In the genomic region with DNA sequence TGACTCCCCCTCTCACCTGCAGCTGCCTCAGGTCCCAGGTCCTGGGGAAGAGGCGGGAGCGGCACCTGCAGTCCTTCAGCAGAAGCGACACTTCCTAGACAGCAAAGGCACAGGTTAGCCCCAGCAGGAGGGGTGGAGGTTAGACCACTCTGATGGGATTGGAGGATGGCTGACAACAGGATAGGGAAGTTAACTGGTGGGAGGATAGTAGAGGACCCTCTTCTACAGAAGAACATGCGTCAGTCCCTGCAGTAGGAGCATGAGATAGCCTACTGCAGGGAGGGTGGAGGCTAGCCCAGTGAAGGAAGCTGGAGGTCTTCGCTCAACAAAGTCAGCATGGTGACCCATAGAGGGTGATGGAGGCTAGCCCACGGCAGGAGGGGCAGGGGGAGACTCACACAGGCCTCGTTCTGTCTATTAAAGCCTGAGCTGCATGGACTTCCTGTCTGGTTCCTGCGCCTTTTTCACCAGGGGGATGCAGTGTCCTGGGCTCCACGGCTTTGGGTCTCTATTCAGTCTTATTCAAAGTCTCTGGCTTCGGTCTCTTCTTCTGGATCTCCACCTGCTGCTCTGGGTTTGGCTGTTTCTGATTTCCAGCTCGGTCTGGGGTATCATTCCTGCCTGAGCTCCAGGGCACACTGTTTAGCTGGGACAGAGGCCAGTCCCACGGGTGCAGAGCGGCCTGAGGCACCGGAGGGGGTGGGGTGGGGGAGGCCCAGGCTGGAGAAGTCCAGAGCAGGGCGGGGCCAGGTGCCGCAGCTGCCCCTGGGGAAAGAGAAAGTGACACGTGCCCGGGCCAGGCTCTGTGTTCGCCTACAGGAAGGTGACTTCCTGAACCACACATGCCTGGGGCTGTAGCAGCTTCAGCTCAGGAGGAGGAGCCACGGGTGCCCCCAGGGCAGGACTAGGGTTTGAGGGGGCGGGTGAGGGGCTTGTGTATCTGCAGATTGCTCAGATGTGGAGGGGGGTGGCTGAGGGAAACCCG, we compare ENCODE assay signal across 8 cellular contexts. TPM values are rescaled to one million over a fixed set of nuclear protein-coding genes. Genes with fewer than 3 reads are reported as not detected.
DNase-seq lines count a peak whose midpoint lies in the region; ATAC-seq and TF ChIP-seq lines count a peak whose summit lies in the region.

No MANE protein-coding gene starts in this region.

- 0 out of 20 replicates have a peak overlapping the region, but pooled peaks of 1 of the 10 experiments have one; percentile 4 for H3K4me3 ChIP-seq in BLaER1 treated with 17β-estradiol and CSF1 and Interleukin-3, amounts not matched to agents 10 nM and 100 nM

- no peaks in the 10 kb centered on the region for H3K27me3 Mint-ChIP-seq in activated T-cell treated with anti-CD3 and anti-CD28 coated beads, Interleukin-2, amount 50 U/mL, for 4 hours (ENCODE audit: low read depth)
- no peaks in the 10 kb centered on the region for H3K27me3 Mint-ChIP-seq in naive B cell

- H3K9me3 Mint-ChIP-seq in activated T-cell treated with anti-CD3 and anti-CD28 coated beads, Interleukin-2, amount 50 U/mL, for 4 hours = no peaks in the 10 kb centered on the region
- H3K9me3 Mint-ChIP-seq in naive B cell = no peaks in the 10 kb centered on the region

- ATAC-seq in activated T-cell treated with anti-CD3 and anti-CD28 coated beads, Interleukin-2, amount 50 U/mL, for 4 hours = peak; percentile 86 to 88
- peak; percentile 83 to 94 for ATAC-seq in naive B cell (ENCODE audit: low read depth in 2 of 2)

- H3K4me1 ChIP-seq in BLaER1 treated with 17β-estradiol and CSF1 and Interleukin-3, amounts not matched to agents 10 nM and 100 nM = peaks cover 6 to 40% (median 24%) of the 10 kb centered on the region in 10 experiments

- H3K4me2 ChIP-seq in BLaER1 treated with 17β-estradiol and CSF1 and Interleukin-3, amounts not matched to agents 10 nM and 100 nM = peak overlapping the region; percentile 35 to 79 (median 66)

- peak overlapping the region; percentile 67 for H3K4me3 Mint-ChIP-seq in activated T-cell treated with anti-CD3 and anti-CD28 coated beads, Interleukin-2, amount 50 U/mL, for 4 hours
- H3K4me3 Mint-ChIP-seq in naive B cell = peak overlapping the region; percentile 35 to 89 (median 74)

- peaks cover 19% of the 10 kb centered on the region for H3K4me1 Mint-ChIP-seq in activated T-cell treated with anti-CD3 and anti-CD28 coated beads, Interleukin-2, amount 50 U/mL, for 4 hours (ENCODE audit: low read depth)
- H3K4me1 Mint-ChIP-seq in naive B cell = peaks cover 18 to 23% (median 20%) of the 10 kb centered on the region in 3 donors

- H3K27ac Mint-ChIP-seq in naive B cell = peak overlapping the region; percentile 60 to 92 (median 79)

- H3K27me3 ChIP-seq in BLaER1 treated with 17β-estradiol and CSF1 and Interleukin-3, amounts not matched to agents 10 nM and 100 nM = no peaks in the 10 kb centered on the region

- no peaks in the 10 kb centered on the region for H3K9me3 ChIP-seq in BLaER1 treated with 17β-estradiol and CSF1 and Interleukin-3, amounts not matched to agents 10 nM and 100 nM (replicated peaks in 1 of 11)

- no peaks in the 10 kb centered on the region for H4K20me1 ChIP-seq in BLaER1 treated with 17β-estradiol and CSF1 and Interleukin-3, amounts not matched to agents 10 nM and 100 nM

- peak; percentile 43 for TF ChIP-seq POLR2A in GM19193 (IDR thresholded peaks at IDR 0.05; ENCODE audit: extremely low read depth, insufficient read depth, insufficient read length)

- H3K36me3 ChIP-seq in BLaER1 treated with 17β-estradiol and CSF1 and Interleukin-3, amounts not matched to agents 10 nM and 100 nM = no peaks in the 10 kb centered on the region

- H3K27ac ChIP-seq in BLaER1 treated with 17β-estradiol and CSF1 and Interleukin-3, amounts not matched to agents 10 nM and 100 nM = peak overlapping the region in 2 of 11 experiments; percentile 10 to 33; a peak in 1 of 22 replicates

- no peaks in the 10 kb centered on the region for H3K36me3 Mint-ChIP-seq in activated T-cell treated with anti-CD3 and anti-CD28 coated beads, Interleukin-2, amount 50 U/mL, for 4 hours (ENCODE audit: insufficient read depth)
- H3K36me3 Mint-ChIP-seq in naive B cell = no peaks in the 10 kb centered on the region

- DNase-seq in NCI-H226 (peak; percentile 16), naive B cell (peak; percentile 14), SKM-1 treated with dmso at 0.1 percent for 144 hours (lab: John Stamatoyannopoulos, UW; ENCODE audit: unreplicated experiment) (no peak), CD1c-positive myeloid dendritic cell (ENCODE audit: extremely low spot score) (no peak), retina (no peak)
- peak; percentile 30 for DNase-seq in activated T-cell treated with anti-CD3 and anti-CD28 coated beads, Interleukin-2, amount 50 U/mL, for 4 hours

- H3K9ac ChIP-seq in BLaER1 treated with 17β-estradiol and CSF1 and Interleukin-3, amounts not matched to agents 10 nM and 100 nM = peak overlapping the region in 2 of 11 experiments; percentile 34 to 41; a peak in 4 of 22 replicates

RNA-seq across cellular contexts. Expression of a gene that starts 7.3 kb away (rescaled TPM):
- not detected for total RNA-seq in activated T-cell treated with anti-CD3 and anti-CD28 coated beads, Interleukin-2, amount 50 U/mL, for 4 hours
- polyA plus RNA-seq in naive B cell (ENCODE audit: low read depth in 6 of 6) = not detected

RNA-seq across cellular contexts. Expression of a gene that starts 11.2 kb away (rescaled TPM):
- total RNA-seq in activated T-cell treated with anti-CD3 and anti-CD28 coated beads, Interleukin-2, amount 50 U/mL, for 4 hours = not detected
- polyA plus RNA-seq in naive B cell (ENCODE audit: low read depth in 6 of 6) = not detected

RNA-seq across cellular contexts. Expression of a gene that starts 30.7 kb away (rescaled TPM):
- not detected for total RNA-seq in activated T-cell treated with anti-CD3 and anti-CD28 coated beads, Interleukin-2, amount 50 U/mL, for 4 hours
- polyA plus RNA-seq in naive B cell (ENCODE audit: low read depth in 6 of 6) = not detected

RNA-seq across cellular contexts. Expression of a gene that starts 33.4 kb away (rescaled TPM):
- under 1 TPM in 2 of 3 donors, not detected in 1; 0.37 to 0.58 TPM for total RNA-seq in activated T-cell treated with anti-CD3 and anti-CD28 coated beads, Interleukin-2, amount 50 U/mL, for 4 hours
- not detected for polyA plus RNA-seq in naive B cell (ENCODE audit: low read depth in 6 of 6)

RNA-seq across cellular contexts. Expression of a gene that starts 40.7 kb away (rescaled TPM):
- total RNA-seq in activated T-cell treated with anti-CD3 and anti-CD28 coated beads, Interleukin-2, amount 50 U/mL, for 4 hours = not detected
- polyA plus RNA-seq in naive B cell (ENCODE audit: low read depth in 6 of 6) = not detected

Comparison
In these comparisons a context has a peak if more than half of its experiments do, and no peak if none do; other contexts are left out.
1. DNase-seq: peak in NCI-H226 (single experiment), activated T-cell treated with anti-CD3 and anti-CD28 coated beads, Interleukin-2, amount 50 U/mL, for 4 hours (single experiment) and naive B cell (single experiment); none in SKM-1 treated with dmso at 0.1 percent for 144 hours (single experiment), CD1c-positive myeloid dendritic cell (single experiment) and retina (single experiment).